In genomic region chr11:62391642-62392425, GRCh38 we compare ENCODE assay signal across 29 cellular contexts. TPM values are rescaled to one million over a fixed set of nuclear protein-coding genes. Genes with fewer than 3 reads are reported as not detected.
A peak's percentile ranks its signal among the peaks of the same experiment; 100 is the strongest.
DNase-seq lines count a peak whose midpoint lies in the region; ATAC-seq and TF ChIP-seq lines count a peak whose summit lies in the region.
"Had no signal": no experiment of that assay in that cellular context is flagged by ENCODE, and none has a peak within 500 bp of the region (broad histone marks: within the 10 kb centered on the region; RNA-seq: fewer than 3 reads in every experiment).

No MANE protein-coding gene starts in this region.

- H2AK5ac ChIP-seq in H9 (ENCODE audit: insufficient read length, low read length) (no peak overlapping the region), mesenchymal stem cell (ENCODE audit: low read length, severe bottlenecking) (no peak overlapping the region)

- H3K23me2 ChIP-seq in H9 (ENCODE audit: insufficient read length, low read depth, low read length, poor library complexity, severe bottlenecking) = peaks cover 6% of the 10 kb centered on the region

- no peaks in the 10 kb centered on the region for H3K36me3 Mint-ChIP-seq in H9 (ENCODE audit: insufficient read depth in 1 of 3, low read depth in 3 of 3)
- H3K36me3 Mint-ChIP-seq in stimulated activated effector memory CD8-positive, alpha-beta T cell treated with anti-CD3 and anti-CD28 coated beads, Interleukin-12 subunit alpha, Interleukin-12 subunit beta, amount 100 ng/mL, for 72 hours = no peaks in the 10 kb centered on the region
- H3K36me3 Mint-ChIP-seq: activated naive CD4-positive, alpha-beta T cell treated with anti-CD3 and anti-CD28 coated beads, Interleukin-2, amount 10 ng/mL, durations not matched to agents 7 days and 5 days had no signal

- no peak for TF ChIP-seq POLR2A in lower leg skin (IDR thresholded peaks at IDR 0.05)

- H2BK15ac ChIP-seq in H9 (ENCODE audit: low read depth, low read length) (no peak overlapping the region), mesenchymal stem cell (ENCODE audit: low read depth, poor library complexity, severe bottlenecking) (no peak overlapping the region)

- H2BK120ac ChIP-seq in H9 (ENCODE audit: low read depth, low read length, poor library complexity, severe bottlenecking) = no peak overlapping the region
- H2BK120ac ChIP-seq in mesenchymal stem cell (ENCODE audit: low read depth, low read length) = no peak overlapping the region

- H3K4me1 Mint-ChIP-seq in H9 = peaks cover 7 to 16% of the 10 kb centered on the region in 2 experiments
- peaks cover 6% of the 10 kb centered on the region for H3K4me1 Mint-ChIP-seq in stimulated activated effector memory CD8-positive, alpha-beta T cell treated with anti-CD3 and anti-CD28 coated beads, Interleukin-12 subunit alpha, Interleukin-12 subunit beta, amount 100 ng/mL, for 72 hours
- H3K4me1 Mint-ChIP-seq: activated B cell treated with CpG ODN at 0.5 μM for 24 hours had no signal

- no peaks in the 10 kb centered on the region for H3K79me2 ChIP-seq in H9 (ENCODE audit: insufficient read depth, low read length)
- H3K79me2 ChIP-seq: parathyroid adenoma had no signal

- H3K4me1 ChIP-seq in H9 (ENCODE audit: insufficient read depth, low read length) (peaks cover 4% of the 10 kb centered on the region; the same call in 1 of the 2 replicates), mesenchymal stem cell (ENCODE audit: control insufficient read depth, insufficient read depth, low read depth, low read length) (peaks cover 8% of the 10 kb centered on the region)
- H3K4me1 ChIP-seq: HAP-1 had no signal

- no peak overlapping the region for H3T11ph ChIP-seq in H9 (ENCODE audit: low read length)

- ATAC-seq in stimulated activated effector memory CD8-positive, alpha-beta T cell treated with anti-CD3 and anti-CD28 coated beads, Interleukin-12 subunit alpha, Interleukin-12 subunit beta, amount 100 ng/mL, for 72 hours = no peak
- ATAC-seq: left lobe of liver, right lobe of liver had no signal

- DNase-seq in H9 = no peak
- DNase-seq in astrocyte of the spinal cord (ENCODE audit: low read depth, low spot score) = no peak
- peak; percentile 42 for DNase-seq in iPS-NIHi11 (ENCODE audit: low spot score)
- no peak for DNase-seq in stimulated activated effector memory CD8-positive, alpha-beta T cell treated with anti-CD3 and anti-CD28 coated beads, Interleukin-12 subunit alpha, Interleukin-12 subunit beta, amount 100 ng/mL, for 72 hours (ENCODE audit: low spot score in 2 of 2)
- DNase-seq in HuH-7.5 (ENCODE audit: low spot score) = no peak
- no peak for DNase-seq in medulla oblongata (ENCODE audit: extremely low spot score)
- no peak for DNase-seq in mesenchymal stem cell
- DNase-seq in lower leg skin (ENCODE audit: low spot score in 2 of 2) = no peak
- DNase-seq: activated B cell treated with CpG ODN at 0.5 μM for 24 hours; activated naive CD4-positive, alpha-beta T cell treated with anti-CD3 and anti-CD28 coated beads, Interleukin-2, amount 10 ng/mL, durations not matched to agents 7 days and 5 days; central memory CD4-positive, alpha-beta T cell; DMS53; GDM1; NCI-H1092 treated with DMSO at 0.1 percent for 48 hours; NCI-H187 treated with DMSO at 0.1 percent for 48 hours; NCI-H69; right lobe of liver; RPMI8226; stomach; T-helper 2 cell had no signal

- intact Hi-C loops in lower leg skin (cut with DNase I; ENCODE audit: low total_unique reads) = no loop called here

- no peaks in the 10 kb centered on the region for H4K20me1 ChIP-seq in H9 (ENCODE audit: control insufficient read depth, insufficient read depth, insufficient read length)

- H3K23ac ChIP-seq in H9 (ENCODE audit: insufficient read length, low read depth, low read length) (no peak overlapping the region), mesenchymal stem cell (ENCODE audit: low read length in 2 of 2) (no peak overlapping the region)

- H3K27ac Mint-ChIP-seq in H9 = no peak overlapping the region
- H3K27ac Mint-ChIP-seq in stimulated activated effector memory CD8-positive, alpha-beta T cell treated with anti-CD3 and anti-CD28 coated beads, Interleukin-12 subunit alpha, Interleukin-12 subunit beta, amount 100 ng/mL, for 72 hours = peak overlapping the region; percentile 18
- H3K27ac Mint-ChIP-seq: activated B cell treated with CpG ODN at 0.5 μM for 24 hours; activated naive CD4-positive, alpha-beta T cell treated with anti-CD3 and anti-CD28 coated beads, Interleukin-2, amount 10 ng/mL, durations not matched to agents 7 days and 5 days; nephron had no signal

- H3K14ac ChIP-seq in H9 (ENCODE audit: insufficient read depth, low read length) (no peak overlapping the region), mesenchymal stem cell (ENCODE audit: low read length in 2 of 2) (no peak overlapping the region)

- no peak overlapping the region for H3K18ac ChIP-seq in H9 (ENCODE audit: insufficient read length, low read depth, low read length)
- H3K18ac ChIP-seq in mesenchymal stem cell (ENCODE audit: low read depth in 1 of 2, low read length in 2 of 2) = no peak overlapping the region

- H2AFZ ChIP-seq in H9 (ENCODE audit: low read length) = no peak overlapping the region
- no peak overlapping the region for H2AFZ ChIP-seq in mesenchymal stem cell (ENCODE audit: low read depth, low read length)
- H2AFZ ChIP-seq: parathyroid adenoma had no signal

- WGBS in H9 (ENCODE audit: extremely low coverage, insufficient read length, low lambda C conversion rate) = no CpG with 5 or more reads among the region's 16 CpGs
- WGBS in mesenchymal stem cell = 84% methylated on average over 16 of the region's 16 CpGs
- 87 to 88% methylated on average over 16 of the region's 16 CpGs for WGBS in lower leg skin, 2 donors

- H3K27me3 ChIP-seq in H9 (ENCODE audit: insufficient read depth, low read length) = no peaks in the 10 kb centered on the region
- H3K27me3 ChIP-seq in mesenchymal stem cell (ENCODE audit: control insufficient read depth in 1 of 2, insufficient read depth in 1 of 2, low read length in 2 of 2) = peaks cover 0 to 17% of the 10 kb centered on the region in 2 experiments
- H3K27me3 ChIP-seq: right lobe of liver, stomach, tibial nerve had no signal

- H3K9ac ChIP-seq in H9 (ENCODE audit: extremely low read depth, insufficient read length, low read length) (no peak overlapping the region), mesenchymal stem cell (ENCODE audit: low read length) (no peak overlapping the region)
- H3K9ac ChIP-seq: parathyroid adenoma had no signal

- H3K4me3 ChIP-seq in astrocyte of the spinal cord (ENCODE audit: low read depth, low read length) = no peak overlapping the region
- H3K4me3 ChIP-seq in mesenchymal stem cell (ENCODE audit: insufficient read depth in 1 of 2, low read depth in 1 of 2, low read length in 2 of 2) = no peak overlapping the region
- no peak overlapping the region for H3K4me3 ChIP-seq in lower leg skin (ENCODE audit: low read depth, poor library complexity, severe bottlenecking)
- H3K4me3 ChIP-seq: HAP-1, right lobe of liver, SK-N-MC, stomach, tibial nerve had no signal

- H3K56ac ChIP-seq in H9 (ENCODE audit: insufficient read length, low read depth, low read length) = no peak overlapping the region

- TF ChIP-seq CTCF in H9 (conservative IDR thresholded peaks at IDR 0.05) = peak; percentile 61
- peak; percentile 32 for TF ChIP-seq CTCF in astrocyte of the spinal cord (IDR thresholded peaks at IDR 0.05; ENCODE audit: low read depth, low read length)
- TF ChIP-seq CTCF in lower leg skin (IDR thresholded peaks at IDR 0.05) = no peak

- no peak overlapping the region for H2BK20ac ChIP-seq in H9 (ENCODE audit: low read depth, low read length, poor library complexity, severe bottlenecking)

- H2BK5ac ChIP-seq in H9 (ENCODE audit: insufficient read length, low read length) (no peak overlapping the region), mesenchymal stem cell (ENCODE audit: low read depth, low read length, poor library complexity, severe bottlenecking) (no peak overlapping the region)

- H4K8ac ChIP-seq in H9 (replicated peaks; ENCODE audit: insufficient read length, low read depth, low read length) (no peak overlapping the region), mesenchymal stem cell (ENCODE audit: low read length) (no peak overlapping the region)

- in situ Hi-C loops in astrocyte of the spinal cord (cut with HindIII; ENCODE audit: low sequenced_read_pairs) = no loop called here

- no peak overlapping the region for H3K4me3 Mint-ChIP-seq in H9
- no peak overlapping the region for H3K4me3 Mint-ChIP-seq in stimulated activated effector memory CD8-positive, alpha-beta T cell treated with anti-CD3 and anti-CD28 coated beads, Interleukin-12 subunit alpha, Interleukin-12 subunit beta, amount 100 ng/mL, for 72 hours
- H3K4me3 Mint-ChIP-seq: activated B cell treated with CpG ODN at 0.5 μM for 24 hours; activated naive CD4-positive, alpha-beta T cell treated with anti-CD3 and anti-CD28 coated beads, Interleukin-2, amount 10 ng/mL, durations not matched to agents 7 days and 5 days; nephron had no signal

- H3K9me3 ChIP-seq in H9 (ENCODE audit: control insufficient read depth, low read depth, low read length) (no peaks in the 10 kb centered on the region), mesenchymal stem cell (ENCODE audit: control insufficient read depth, low read length) (no peaks in the 10 kb centered on the region)
- H3K9me3 ChIP-seq: HAP-1, right lobe of liver, stomach, tibial nerve had no signal

- H4K91ac ChIP-seq in H9 (ENCODE audit: insufficient read length, low read depth, low read length) (no peak overlapping the region), mesenchymal stem cell (ENCODE audit: low read length) (no peak overlapping the region)

- no peak overlapping the region for H3K27ac ChIP-seq in H9 (ENCODE audit: insufficient read length, low read depth, low read length)
- H3K27ac ChIP-seq in mesenchymal stem cell (ENCODE audit: low read length, poor library complexity, severe bottlenecking) = no peak overlapping the region
- H3K27ac ChIP-seq: parathyroid adenoma, right lobe of liver, SK-N-MC, stomach had no signal

- H3K4me2 ChIP-seq in H9 (ENCODE audit: insufficient read depth, insufficient read length, low read length) (no peak overlapping the region), mesenchymal stem cell (ENCODE audit: low read length, poor library complexity, severe bottlenecking) (no peak overlapping the region)

- H3K79me1 ChIP-seq in H9 (ENCODE audit: insufficient read depth, low read depth, low read length, poor library complexity, severe bottlenecking) = no peaks in the 10 kb centered on the region
- peaks cover 5% of the 10 kb centered on the region for H3K79me1 ChIP-seq in mesenchymal stem cell (replicated peaks; ENCODE audit: low read length, poor library complexity, severe bottlenecking)

- no peaks in the 10 kb centered on the region for H3K27me3 Mint-ChIP-seq in H9 (ENCODE audit: low read depth)
- H3K27me3 Mint-ChIP-seq: activated B cell treated with CpG ODN at 0.5 μM for 24 hours had no signal

- no peak overlapping the region for H2BK12ac ChIP-seq in H9 (ENCODE audit: insufficient read length, low read depth, low read length)
- no peak overlapping the region for H2BK12ac ChIP-seq in mesenchymal stem cell (ENCODE audit: low read length in 2 of 2)

- H3K36me3 ChIP-seq in mesenchymal stem cell (ENCODE audit: control insufficient read depth in 1 of 2, insufficient read depth in 2 of 2, low read depth in 1 of 2, low read length in 2 of 2) = no peaks in the 10 kb centered on the region
- H3K36me3 ChIP-seq: right lobe of liver, tibial nerve had no signal

- H3K4ac ChIP-seq in H9 (ENCODE audit: low read depth, low read length) (no peak overlapping the region), mesenchymal stem cell (ENCODE audit: low read depth in 1 of 2, low read length in 2 of 2) (no peak overlapping the region)

- H3K9me3 Mint-ChIP-seq in H9 = no peaks in the 10 kb centered on the region
- no peaks in the 10 kb centered on the region for H3K9me3 Mint-ChIP-seq in stimulated activated effector memory CD8-positive, alpha-beta T cell treated with anti-CD3 and anti-CD28 coated beads, Interleukin-12 subunit alpha, Interleukin-12 subunit beta, amount 100 ng/mL, for 72 hours
- H3K9me3 Mint-ChIP-seq: activated B cell treated with CpG ODN at 0.5 μM for 24 hours; activated naive CD4-positive, alpha-beta T cell treated with anti-CD3 and anti-CD28 coated beads, Interleukin-2, amount 10 ng/mL, durations not matched to agents 7 days and 5 days; nephron had no signal

- H4K5ac ChIP-seq in H9 (ENCODE audit: insufficient read length, low read depth, low read length) = no peak overlapping the region

RNA-seq across cellular contexts. Expression of gene SCGB1A1, which starts 27.0 kb away (rescaled TPM):
- total RNA-seq in H9 (2021) (not detected in 2 replicates), lower leg skin (not detected)
- not detected for polyA plus RNA-seq in mesenchymal stem cell (2013, experiment 1 of 2)
- polyA plus RNA-seq in mesenchymal stem cell (2013, experiment 2 of 2) = not detected
- total RNA-seq: activated B cell treated with CpG ODN at 0.5 μM for 24 hours, epithelial cell of proximal tubule, fibroblast of villous mesenchyme, mononuclear cell, right lobe of liver, tibial nerve had no signal

RNA-seq across cellular contexts. Expression of gene ASRGL1, which starts 54.6 kb away (rescaled TPM):
- total RNA-seq in H9 (2021) = 30.9 and 31.1 TPM in 2 replicates
- polyA plus RNA-seq in mesenchymal stem cell (2013, experiment 1 of 2) = 0.93 TPM
- polyA plus RNA-seq in mesenchymal stem cell (2013, experiment 2 of 2) = 1.0 TPM
- 10 to 100 TPM in 1 of 4 donors, 1 to 10 TPM in 2, under 1 TPM in 1; 0.38 to 12.6 (median 2.8) TPM for total RNA-seq in lower leg skin

Comparison
In these comparisons a context has a peak if more than half of its experiments do, and no peak if none do; other contexts are left out.
1. CTCF ChIP-seq: peak in H9 (single experiment) and astrocyte of the spinal cord (single experiment); none in lower leg skin (0 of 3).